ENCODE assay signal across 34 cellular contexts in genomic region chr21:44695641-44696040, GRCh38. TPM values are rescaled to one million over a fixed set of nuclear protein-coding genes. Genes with fewer than 3 reads are reported as not detected.
"Had no signal": no experiment of that assay in that cellular context is flagged by ENCODE, and none has a peak within 500 bp of the region (broad histone marks: within the 10 kb centered on the region; RNA-seq: fewer than 3 reads in every experiment).

No MANE protein-coding gene starts in this region.

- H3K27ac ChIP-seq: adrenal gland, body of pancreas, colonic mucosa, right lobe of liver, skin epidermis, upper lobe of left lung, vagina, VCaP had no signal

- H3K27ac Mint-ChIP-seq: activated CD8-positive, alpha-beta T cell treated with anti-CD3 and anti-CD28 coated beads for 36 hours; activated naive CD4-positive, alpha-beta T cell treated with anti-CD3 and anti-CD28 coated beads for 36 hours; activated naive CD8-positive, alpha-beta T cell treated with anti-CD3 and anti-CD28 coated beads for 36 hours; activated T-helper 17 cell treated with anti-CD3 and anti-CD28 coated beads, Interleukin-2, amount 50 U/mL, for 72 hours; natural killer cell; stimulated activated naive CD8-positive, alpha-beta T cell treated with anti-CD3 and anti-CD28 coated beads, Interleukin-15, Interleukin-2, amounts not matched to agents 100 ng/mL and 50 ng/mL, for 24 hours had no signal

- DNase-seq: activated CD4-positive, alpha-beta T cell treated with anti-CD3 and anti-CD28 coated beads, Interleukin-2, amount 50 U/mL, for 1 hour; activated CD4-positive, CD25-positive, alpha-beta regulatory T cell treated with anti-CD3 and anti-CD28 coated beads, Interleukin-2, amount 50 U/mL, for 72 hours; activated CD8-positive, alpha-beta T cell treated with anti-CD3 and anti-CD28 coated beads for 36 hours; activated naive CD4-positive, alpha-beta T cell treated with anti-CD3 and anti-CD28 coated beads for 36 hours; activated naive CD8-positive, alpha-beta T cell treated with anti-CD3 and anti-CD28 coated beads for 36 hours; activated T-cell treated with anti-CD3 and anti-CD28 coated beads, Interleukin-2, amount 50 U/mL, for 4 hours; aorta; body of pancreas; cerebellar nuclear complex; effector CD8-positive, alpha-beta T cell; foreskin fibroblast; hippocampal formation; midbrain; natural killer cell; stimulated activated CD4-positive, alpha-beta T cell treated with anti-CD3 and anti-CD28 coated beads, Interleukin-12 subunit alpha, Interleukin-12 subunit beta, amount 100 ng/mL, for 4 hours; stimulated activated CD4-positive, alpha-beta T cell treated with anti-CD3 and anti-CD28 coated beads, Interleukin-4, amount 100 ng/mL, for 1 hour; T-helper 9 cell; upper lobe of left lung had no signal

- H3K9me3 Mint-ChIP-seq: activated T-helper 17 cell treated with anti-CD3 and anti-CD28 coated beads, Interleukin-2, amount 50 U/mL, for 72 hours had no signal

- H3K4me3 Mint-ChIP-seq: activated CD8-positive, alpha-beta T cell treated with anti-CD3 and anti-CD28 coated beads for 36 hours; activated naive CD4-positive, alpha-beta T cell treated with anti-CD3 and anti-CD28 coated beads for 36 hours; activated naive CD8-positive, alpha-beta T cell treated with anti-CD3 and anti-CD28 coated beads for 36 hours; activated T-cell treated with anti-CD3 and anti-CD28 coated beads, Interleukin-2, amount 50 U/mL, for 4 hours; activated T-helper 17 cell treated with anti-CD3 and anti-CD28 coated beads, Interleukin-2, amount 50 U/mL, for 72 hours; natural killer cell; stimulated activated naive CD8-positive, alpha-beta T cell treated with anti-CD3 and anti-CD28 coated beads, Interleukin-15, Interleukin-2, amounts not matched to agents 100 ng/mL and 50 ng/mL, for 24 hours had no signal

- ATAC-seq: activated CD8-positive, alpha-beta T cell treated with anti-CD3 and anti-CD28 coated beads for 36 hours; activated T-cell treated with anti-CD3 and anti-CD28 coated beads, Interleukin-2, amount 50 U/mL, for 4 hours; activated T-helper 17 cell treated with anti-CD3 and anti-CD28 coated beads, Interleukin-2, amount 50 U/mL, for 72 hours; body of pancreas; natural killer cell; right lobe of liver had no signal

- H3K4me1 ChIP-seq: adrenal gland, body of pancreas, colonic mucosa, right lobe of liver, upper lobe of left lung, vagina had no signal

- H3K9me3 ChIP-seq: adrenal gland, body of pancreas, colonic mucosa, vagina had no signal

- H3K27me3 ChIP-seq: upper lobe of left lung, vagina had no signal

- H3K4me3 ChIP-seq: adrenal gland, body of pancreas, colonic mucosa, right lobe of liver, skin epidermis, upper lobe of left lung, vagina had no signal

- H3K36me3 ChIP-seq: adrenal gland, colonic mucosa, right lobe of liver, upper lobe of left lung, vagina had no signal

RNA-seq across cellular contexts. Expression of gene KRTAP10-12, which starts 1.3 kb away (rescaled TPM):
- total RNA-seq: activated CD8-positive, alpha-beta T cell treated with anti-CD3 and anti-CD28 coated beads for 36 hours; activated naive CD4-positive, alpha-beta T cell treated with anti-CD3 and anti-CD28 coated beads for 36 hours; activated naive CD8-positive, alpha-beta T cell treated with anti-CD3 and anti-CD28 coated beads for 36 hours; activated T-cell treated with anti-CD3 and anti-CD28 coated beads, Interleukin-2, amount 50 U/mL, for 4 hours; activated T-helper 17 cell treated with anti-CD3 and anti-CD28 coated beads, Interleukin-2, amount 50 U/mL, for 72 hours; adrenal gland; aorta; body of pancreas; colonic mucosa; dermis microvascular lymphatic vessel endothelial cell; natural killer cell; omental fat pad; posterior vena cava; right lobe of liver; subcutaneous adipose tissue; T-helper 1 cell treated with Interleukin-12 subunit alpha and Interleukin-12 subunit beta and Interleukin-4 antibody, amounts not matched to agents 30 ng/mL and 1 ng/mL, for 36 hours; upper lobe of left lung; vagina had no signal
- polyA plus RNA-seq: adrenal gland, aorta, esophagus, keratinocyte, thymus had no signal

RNA-seq across cellular contexts. Expression of gene KRTAP12-1, which starts 13.7 kb away (rescaled TPM):
- total RNA-seq: activated CD8-positive, alpha-beta T cell treated with anti-CD3 and anti-CD28 coated beads for 36 hours; activated naive CD4-positive, alpha-beta T cell treated with anti-CD3 and anti-CD28 coated beads for 36 hours; activated naive CD8-positive, alpha-beta T cell treated with anti-CD3 and anti-CD28 coated beads for 36 hours; activated T-cell treated with anti-CD3 and anti-CD28 coated beads, Interleukin-2, amount 50 U/mL, for 4 hours; activated T-helper 17 cell treated with anti-CD3 and anti-CD28 coated beads, Interleukin-2, amount 50 U/mL, for 72 hours; adrenal gland; aorta; body of pancreas; colonic mucosa; dermis microvascular lymphatic vessel endothelial cell; natural killer cell; omental fat pad; posterior vena cava; right lobe of liver; subcutaneous adipose tissue; T-helper 1 cell treated with Interleukin-12 subunit alpha and Interleukin-12 subunit beta and Interleukin-4 antibody, amounts not matched to agents 30 ng/mL and 1 ng/mL, for 36 hours; upper lobe of left lung; vagina had no signal
- polyA plus RNA-seq: adrenal gland, aorta, esophagus, keratinocyte, thymus had no signal

RNA-seq across cellular contexts. Expression of gene TSPEAR, which starts 15.7 kb away (rescaled TPM):
- total RNA-seq: activated CD8-positive, alpha-beta T cell treated with anti-CD3 and anti-CD28 coated beads for 36 hours; activated naive CD4-positive, alpha-beta T cell treated with anti-CD3 and anti-CD28 coated beads for 36 hours; activated naive CD8-positive, alpha-beta T cell treated with anti-CD3 and anti-CD28 coated beads for 36 hours; activated T-cell treated with anti-CD3 and anti-CD28 coated beads, Interleukin-2, amount 50 U/mL, for 4 hours; adrenal gland; aorta; colonic mucosa; natural killer cell; right lobe of liver; subcutaneous adipose tissue; T-helper 1 cell treated with Interleukin-12 subunit alpha and Interleukin-12 subunit beta and Interleukin-4 antibody, amounts not matched to agents 30 ng/mL and 1 ng/mL, for 36 hours; vagina had no signal
- polyA plus RNA-seq: adrenal gland, aorta had no signal

RNA-seq across cellular contexts. Expression of gene KRTAP12-2, which starts 28.9 kb away (rescaled TPM):
- total RNA-seq: activated CD8-positive, alpha-beta T cell treated with anti-CD3 and anti-CD28 coated beads for 36 hours; activated naive CD4-positive, alpha-beta T cell treated with anti-CD3 and anti-CD28 coated beads for 36 hours; activated naive CD8-positive, alpha-beta T cell treated with anti-CD3 and anti-CD28 coated beads for 36 hours; activated T-cell treated with anti-CD3 and anti-CD28 coated beads, Interleukin-2, amount 50 U/mL, for 4 hours; activated T-helper 17 cell treated with anti-CD3 and anti-CD28 coated beads, Interleukin-2, amount 50 U/mL, for 72 hours; adrenal gland; aorta; body of pancreas; colonic mucosa; dermis microvascular lymphatic vessel endothelial cell; natural killer cell; omental fat pad; right lobe of liver; subcutaneous adipose tissue; T-helper 1 cell treated with Interleukin-12 subunit alpha and Interleukin-12 subunit beta and Interleukin-4 antibody, amounts not matched to agents 30 ng/mL and 1 ng/mL, for 36 hours; upper lobe of left lung; vagina had no signal
- polyA plus RNA-seq: adrenal gland, aorta, esophagus, keratinocyte, thymus had no signal

RNA-seq across cellular contexts. Expression of gene KRTAP12-3, which starts 37.9 kb away (rescaled TPM):
- total RNA-seq: activated CD8-positive, alpha-beta T cell treated with anti-CD3 and anti-CD28 coated beads for 36 hours; activated naive CD4-positive, alpha-beta T cell treated with anti-CD3 and anti-CD28 coated beads for 36 hours; activated naive CD8-positive, alpha-beta T cell treated with anti-CD3 and anti-CD28 coated beads for 36 hours; activated T-cell treated with anti-CD3 and anti-CD28 coated beads, Interleukin-2, amount 50 U/mL, for 4 hours; activated T-helper 17 cell treated with anti-CD3 and anti-CD28 coated beads, Interleukin-2, amount 50 U/mL, for 72 hours; adrenal gland; aorta; body of pancreas; colonic mucosa; dermis microvascular lymphatic vessel endothelial cell; omental fat pad; posterior vena cava; right lobe of liver; subcutaneous adipose tissue; T-helper 1 cell treated with Interleukin-12 subunit alpha and Interleukin-12 subunit beta and Interleukin-4 antibody, amounts not matched to agents 30 ng/mL and 1 ng/mL, for 36 hours; upper lobe of left lung; vagina had no signal
- polyA plus RNA-seq: adrenal gland, aorta, esophagus, keratinocyte, thymus had no signal
